In genomic region chr17:27455569-27455913, GRCh38 we compare ENCODE assay signal across 8 cellular contexts. TPM values are rescaled to one million over a fixed set of nuclear protein-coding genes. Genes with fewer than 3 reads are reported as not detected.
DNase-seq lines count a peak whose midpoint lies in the region; ATAC-seq and TF ChIP-seq lines count a peak whose summit lies in the region.

No MANE protein-coding gene starts in this region.

- intact Hi-C loops in CD4-positive, alpha-beta T cell (cut with DNase I, micrococcal nuclease) = loop anchor here (1.0 to 10.0 kb wide), 6 partner anchors 28 to 439 kb away; partner anchors contain the start of gene LYRM9 (in 1 of the 2)

- no peak overlapping the region for H2AFZ ChIP-seq in OCI-LY1 (ENCODE audit: low read length)
- peak overlapping the region; percentile 98 for H2AFZ ChIP-seq in neuronal stem cell (ENCODE audit: low read length)

- H3K79me2 ChIP-seq in OCI-LY1 (ENCODE audit: insufficient read depth, low read length) = no peaks in the 10 kb centered on the region

- no peaks in the 10 kb centered on the region for H3K36me3 ChIP-seq in OCI-LY1 (ENCODE audit: insufficient read depth, low read length)
- no peaks in the 10 kb centered on the region for H3K36me3 ChIP-seq in neuronal stem cell (replicated peaks in 1 of 2; ENCODE audit: control insufficient read depth in 2 of 2, insufficient read depth in 2 of 2, low read length in 2 of 2)

- no peak overlapping the region for H4K91ac ChIP-seq in neuronal stem cell (ENCODE audit: low read depth, low read length, poor library complexity)

- H3K4me2 ChIP-seq in OCI-LY1 (ENCODE audit: low read length) = peak overlapping the region; percentile 79
- H3K4me2 ChIP-seq in neuronal stem cell (ENCODE audit: insufficient read depth, low read length, poor library complexity, severe bottlenecking) = peak overlapping the region; percentile 34

- no peaks in the 10 kb centered on the region for H3K27me3 ChIP-seq in CD4-positive, alpha-beta T cell (ENCODE audit: control insufficient read depth, insufficient read depth, low read length)
- H3K27me3 ChIP-seq in OCI-LY1 (ENCODE audit: insufficient read depth, low read length) (no peaks in the 10 kb centered on the region; the same call in 1 of the 2 replicates), neuronal stem cell (ENCODE audit: control insufficient read depth in 3 of 3, insufficient read depth in 3 of 3, low read depth in 1 of 3, low read length in 3 of 3) (peaks cover 0 to 32% (median 0%) of the 10 kb centered on the region in 3 experiments)

- no peaks in the 10 kb centered on the region for H3K9me2 ChIP-seq in OCI-LY1 (ENCODE audit: low read depth, low read length)

- DNase-seq in CD4-positive, alpha-beta T cell = no peak
- no peak for DNase-seq in effector memory CD8-positive, alpha-beta T cell
- DNase-seq in neuronal stem cell (ENCODE audit: low spot score) = no peak
- no peak for DNase-seq in G401 (ENCODE audit: low spot score)
- DNase-seq in NCI-H446 (lab: John Stamatoyannopoulos, UW) = no peak

- WGBS in neuronal stem cell (ENCODE audit: extremely low coverage in 2 of 2, insufficient read length in 2 of 2, insufficient replicate concordance in 1 of 2), 2 donors = no CpG with 5 or more reads among the region's 10 CpGs

- no peak for ATAC-seq in CD4-positive, alpha-beta T cell (ENCODE audit: poor library complexity)
- ATAC-seq in effector memory CD8-positive, alpha-beta T cell (replicated peaks) = no peak
- ATAC-seq in HG02852 (IDR thresholded peaks at IDR 0.05; ENCODE audit: unreplicated experiment) (no peak), HG03196 (IDR thresholded peaks at IDR 0.05; ENCODE audit: unreplicated experiment) (no peak)

- H2BK15ac ChIP-seq in neuronal stem cell (ENCODE audit: low read length) = no peak overlapping the region

- TF ChIP-seq CTCF in CD4-positive, alpha-beta T cell (IDR thresholded peaks at IDR 0.05) = no peak
- no peak for TF ChIP-seq CTCF in OCI-LY1 (IDR thresholded peaks at IDR 0.05; ENCODE audit: low read length)

- peaks cover 8% of the 10 kb centered on the region for H3K4me1 ChIP-seq in OCI-LY1 (ENCODE audit: insufficient read depth, low read length, severe bottlenecking)
- H3K4me1 ChIP-seq in neuronal stem cell (ENCODE audit: control insufficient read depth in 2 of 2, insufficient read depth in 1 of 2, low read depth in 1 of 2, low read length in 2 of 2) = peaks cover 9 to 13% of the 10 kb centered on the region in 2 donors

- POLR2A ChIA-PET in CD4-positive, alpha-beta T cell (lab: Charles Lee) = interaction anchor here (0.9 to 3.9 kb wide), 7 partner anchors 12 to 438 kb away, joined by 3 to 29 read pairs (median 8); partner anchors contain the start of genes LYRM9 and WSB1

- H3K36me3 Mint-ChIP-seq in CD4-positive, alpha-beta T cell (ENCODE audit: low read depth) = no peaks in the 10 kb centered on the region
- H3K36me3 Mint-ChIP-seq in effector memory CD8-positive, alpha-beta T cell (ENCODE audit: insufficient read depth) = peaks cover 7% of the 10 kb centered on the region

- in situ Hi-C loops in G401 (cut with HindIII; ENCODE audit: low sequenced_read_pairs) = no loop called here

- H3K9ac ChIP-seq in OCI-LY1 (ENCODE audit: low read length) = peak overlapping the region; percentile 42; the same call in 1 of the 2 replicates
- H3K9ac ChIP-seq in neuronal stem cell (ENCODE audit: low read depth, low read length, poor library complexity) = no peak overlapping the region

- CTCF ChIA-PET in CD4-positive, alpha-beta T cell (lab: Charles Lee) = interaction anchor here (0.8 to 2.9 kb wide), 11 partner anchors 11 to 160 kb away, joined by 3 to 31 read pairs (median 5); no protein-coding TSS in a partner anchor

- no peak overlapping the region for H3K18ac ChIP-seq in neuronal stem cell (ENCODE audit: low read length)

- H3K79me1 ChIP-seq in neuronal stem cell (ENCODE audit: low read depth, low read length) = peaks cover 5% of the 10 kb centered on the region

- H3K4me3 ChIP-seq in OCI-LY1 (ENCODE audit: low read depth, low read length, poor library complexity, severe bottlenecking) = peak overlapping the region; percentile 66
- H3K4me3 ChIP-seq in neuronal stem cell (ENCODE audit: low read length in 2 of 2) = peak overlapping the region in 1 of 2 donors; percentile 78

- H2BK5ac ChIP-seq in neuronal stem cell (ENCODE audit: low read length) = no peak overlapping the region

- no peaks in the 10 kb centered on the region for H3K27me3 Mint-ChIP-seq in CD4-positive, alpha-beta T cell
- H3K27me3 Mint-ChIP-seq in effector memory CD8-positive, alpha-beta T cell = no peaks in the 10 kb centered on the region

- no peak overlapping the region for H3K4ac ChIP-seq in neuronal stem cell (ENCODE audit: low read length)

- no peak overlapping the region for H4K8ac ChIP-seq in neuronal stem cell (ENCODE audit: low read depth, low read length)

- no peaks in the 10 kb centered on the region for H3K9me3 Mint-ChIP-seq in CD4-positive, alpha-beta T cell
- no peaks in the 10 kb centered on the region for H3K9me3 Mint-ChIP-seq in effector memory CD8-positive, alpha-beta T cell

- H4K20me1 ChIP-seq in OCI-LY1 (ENCODE audit: insufficient read depth, low read length) = no peaks in the 10 kb centered on the region

- H2AK5ac ChIP-seq in neuronal stem cell (ENCODE audit: low read depth, low read length) = no peak overlapping the region

- H2BK120ac ChIP-seq in neuronal stem cell (ENCODE audit: low read depth, low read length) = no peak overlapping the region

- peaks cover 16% of the 10 kb centered on the region for H3K4me1 Mint-ChIP-seq in CD4-positive, alpha-beta T cell (ENCODE audit: low read depth)
- peaks cover 18 to 24% of the 10 kb centered on the region in 2 donors for H3K4me1 Mint-ChIP-seq in effector memory CD8-positive, alpha-beta T cell (ENCODE audit: low read depth in 2 of 2)

- H2BK12ac ChIP-seq in neuronal stem cell (ENCODE audit: low read length) = no peak overlapping the region

- H3K14ac ChIP-seq in neuronal stem cell (ENCODE audit: low read length) = no peak overlapping the region

- peak overlapping the region; percentile 72 for H3K4me3 Mint-ChIP-seq in CD4-positive, alpha-beta T cell
- H3K4me3 Mint-ChIP-seq in effector memory CD8-positive, alpha-beta T cell = peak overlapping the region; percentile 84 to 92

- peak overlapping the region; percentile 10 for H3K27ac Mint-ChIP-seq in CD4-positive, alpha-beta T cell
- peak overlapping the region; percentile 55 to 85 for H3K27ac Mint-ChIP-seq in effector memory CD8-positive, alpha-beta T cell

- H3K27ac ChIP-seq in CD4-positive, alpha-beta T cell (ENCODE audit: low read depth, low read length) = no peak overlapping the region
- H3K27ac ChIP-seq in OCI-LY1 (ENCODE audit: low read depth, low read length, poor library complexity, severe bottlenecking) (no peak overlapping the region), neuronal stem cell (replicated peaks; ENCODE audit: low read length) (no peak overlapping the region)

- no peaks in the 10 kb centered on the region for H3K9me3 ChIP-seq in CD4-positive, alpha-beta T cell (ENCODE audit: control insufficient read depth, low read length)
- H3K9me3 ChIP-seq in OCI-LY1 (ENCODE audit: low read length) (no peaks in the 10 kb centered on the region), neuronal stem cell (replicated peaks in 1 of 2; ENCODE audit: control insufficient read depth in 2 of 2, insufficient read depth in 1 of 2, low read depth in 1 of 2, low read length in 2 of 2) (no peaks in the 10 kb centered on the region)

- no peaks in the 10 kb centered on the region for H3F3A ChIP-seq in OCI-LY1 (ENCODE audit: insufficient read depth, low read length)

- no peak overlapping the region for H3K23ac ChIP-seq in neuronal stem cell (ENCODE audit: low read depth, low read length, poor library complexity)

RNA-seq across cellular contexts. Expression of gene KSR1, which starts 0.7 kb away (rescaled TPM):
- total RNA-seq in CD4-positive, alpha-beta T cell = 10 to 100 TPM; 19.4 to 25.3 TPM
- 19.3 TPM for polyA plus RNA-seq in neuronal stem cell (2013, experiment 1 of 2)
- 19.3 TPM for polyA plus RNA-seq in neuronal stem cell (2013, experiment 2 of 2)
- 2.7 and 6.0 TPM in 2 replicates for total RNA-seq in G401 (2014; rRNA removed; shearing (Covaris generic))
